In genomic region chr7:142323706-142324105, GRCh38 we compare ENCODE assay signal across 8 cellular contexts.
DNase-seq lines count a peak whose midpoint lies in the region; ATAC-seq and TF ChIP-seq lines count a peak whose summit lies in the region.
"Had no signal": no experiment of that assay in that cellular context is flagged by ENCODE, and none has a peak within 500 bp of the region (broad histone marks: within the 10 kb centered on the region; RNA-seq: fewer than 3 reads in every experiment).

No MANE protein-coding gene starts in this region.

- TF ChIP-seq CTCF in GM12873 (IDR thresholded peaks at IDR 0.05; ENCODE audit: insufficient read depth, low read depth, low read length, missing control alignments) (peak; percentile 57), glutamatergic neuron (IDR thresholded peaks at IDR 0.05; ENCODE audit: partially characterized antibody, unreplicated experiment) (peak; percentile 83)

- POLR2A ChIA-PET in activated CD4-positive, alpha-beta memory T cell treated with anti-CD3 and anti-CD28 coated beads, Interleukin-2, amount 10 ng/mL, durations not matched to agents 7 days and 5 days (lab: Charles Lee): no interaction called here

- H3K27ac Mint-ChIP-seq in activated CD4-positive, alpha-beta memory T cell treated with anti-CD3 and anti-CD28 coated beads, Interleukin-2, amount 10 ng/mL, durations not matched to agents 7 days and 5 days: no peak overlapping the region
- H3K27ac Mint-ChIP-seq in glutamatergic neuron (ENCODE audit: unreplicated experiment): peak overlapping the region; percentile 41
- H3K27ac Mint-ChIP-seq: activated B cell treated with CpG ODN at 0.5 μM for 24 hours had no signal

- ATAC-seq in GM21619 (IDR thresholded peaks at IDR 0.05; ENCODE audit: unreplicated experiment): no peak

- no peak overlapping the region for H3K4me3 Mint-ChIP-seq in activated CD4-positive, alpha-beta memory T cell treated with anti-CD3 and anti-CD28 coated beads, Interleukin-2, amount 10 ng/mL, durations not matched to agents 7 days and 5 days
- no peak overlapping the region for H3K4me3 Mint-ChIP-seq in glutamatergic neuron (ENCODE audit: unreplicated experiment)
- H3K4me3 Mint-ChIP-seq: activated B cell treated with CpG ODN at 0.5 μM for 24 hours had no signal

- H3K36me3 Mint-ChIP-seq in activated CD4-positive, alpha-beta memory T cell treated with anti-CD3 and anti-CD28 coated beads, Interleukin-2, amount 10 ng/mL, durations not matched to agents 7 days and 5 days (ENCODE audit: low read depth): no peaks in the 10 kb centered on the region
- no peaks in the 10 kb centered on the region for H3K36me3 Mint-ChIP-seq in glutamatergic neuron (ENCODE audit: unreplicated experiment)

- peaks cover 10% of the 10 kb centered on the region for H3K27me3 Mint-ChIP-seq in activated CD4-positive, alpha-beta memory T cell treated with anti-CD3 and anti-CD28 coated beads, Interleukin-2, amount 10 ng/mL, durations not matched to agents 7 days and 5 days
- H3K27me3 Mint-ChIP-seq in glutamatergic neuron (ENCODE audit: unreplicated experiment): peaks cover 11% of the 10 kb centered on the region

- CTCF ChIA-PET in activated CD4-positive, alpha-beta memory T cell treated with anti-CD3 and anti-CD28 coated beads, Interleukin-2, amount 10 ng/mL, durations not matched to agents 7 days and 5 days (lab: Charles Lee): interaction anchor here (0.6 to 2.6 kb wide), 14 partner anchors 10 to 682 kb away, joined by 3 to 14 read pairs (median 4); partner anchors contain the start of gene EPHB6

- peaks cover 19% of the 10 kb centered on the region for H3K4me1 Mint-ChIP-seq in activated CD4-positive, alpha-beta memory T cell treated with anti-CD3 and anti-CD28 coated beads, Interleukin-2, amount 10 ng/mL, durations not matched to agents 7 days and 5 days
- peaks cover 42% of the 10 kb centered on the region for H3K4me1 Mint-ChIP-seq in glutamatergic neuron (ENCODE audit: low read depth, unreplicated experiment)
- H3K4me1 Mint-ChIP-seq: activated B cell treated with CpG ODN at 0.5 μM for 24 hours had no signal

- no peaks in the 10 kb centered on the region for H3K9me3 Mint-ChIP-seq in activated CD4-positive, alpha-beta memory T cell treated with anti-CD3 and anti-CD28 coated beads, Interleukin-2, amount 10 ng/mL, durations not matched to agents 7 days and 5 days
- H3K9me3 Mint-ChIP-seq in glutamatergic neuron (ENCODE audit: unreplicated experiment): peaks cover 16% of the 10 kb centered on the region
- H3K9me3 Mint-ChIP-seq: activated B cell treated with CpG ODN at 0.5 μM for 24 hours had no signal

- DNase-seq in HuH-7 (ENCODE audit: low spot score): peak; percentile 65
- DNase-seq in activated CD4-positive, alpha-beta memory T cell treated with anti-CD3 and anti-CD28 coated beads, Interleukin-2, amount 10 ng/mL, durations not matched to agents 7 days and 5 days: peak; percentile 48
- DNase-seq in glutamatergic neuron: peak; percentile 91
- peak; percentile 34 to 46 for DNase-seq in stimulated activated CD4-positive, alpha-beta T cell treated with anti-CD3 and anti-CD28 coated beads, Interleukin-4, amount 100 ng/mL, for 4 hours
- no peak for DNase-seq in DMS153 treated with DMSO at 0.1 percent for 48 hours (lab: John Stamatoyannopoulos, UW; ENCODE audit: unreplicated experiment)
- DNase-seq: activated B cell treated with CpG ODN at 0.5 μM for 24 hours had no signal
